8 cellular contexts compared by ENCODE assay signal in the genomic region with DNA sequence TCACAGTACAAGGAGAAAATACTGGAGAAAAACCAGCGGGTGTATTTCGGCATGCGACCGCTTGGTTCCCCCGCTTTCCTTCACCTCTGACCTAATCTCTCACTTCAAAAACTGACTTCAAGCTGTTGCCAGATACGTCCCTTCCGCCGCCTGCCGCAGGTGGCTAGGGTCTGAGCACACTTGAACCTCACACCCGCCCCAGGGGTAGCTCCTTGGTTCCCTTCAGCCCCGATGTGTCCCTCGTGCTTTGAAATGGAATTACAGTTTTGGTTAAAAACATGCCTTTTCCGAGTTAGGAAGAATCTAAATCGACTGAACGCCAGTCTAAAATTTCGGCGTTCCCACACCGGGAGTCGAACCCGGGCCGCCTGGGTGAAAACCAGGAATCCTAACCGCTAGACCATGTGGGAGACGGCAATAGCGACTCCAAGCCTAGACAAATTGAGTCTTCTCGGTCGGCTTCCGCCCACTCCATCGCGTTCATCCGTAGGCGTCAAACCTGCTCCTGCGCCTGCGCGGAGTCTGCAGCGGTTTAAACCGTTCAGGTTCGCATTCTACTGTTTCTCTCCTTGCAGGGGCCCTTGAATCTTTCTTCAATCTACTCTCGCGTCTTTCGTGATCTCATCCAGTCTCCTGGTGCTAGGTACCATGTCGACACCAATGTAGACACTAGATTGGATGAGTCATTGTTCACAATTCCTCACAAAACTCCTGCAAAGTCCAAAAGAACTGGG.
DNase-seq lines count a peak whose midpoint lies in the region; ATAC-seq and TF ChIP-seq lines count a peak whose summit lies in the region.

No MANE protein-coding gene starts in this region.

- no peak overlapping the region for H3K4me3 Mint-ChIP-seq in natural killer cell treated with Interleukin-12 subunit alpha and Interleukin-12 subunit beta and Interleukin-15 and Interleukin-18, amount 100 ng/mL, for 72 hours

- H3K9me3 Mint-ChIP-seq in natural killer cell treated with Interleukin-12 subunit alpha and Interleukin-12 subunit beta and Interleukin-15 and Interleukin-18, amount 100 ng/mL, for 72 hours = no peaks in the 10 kb centered on the region

- no peaks in the 10 kb centered on the region for H3K27me3 Mint-ChIP-seq in natural killer cell treated with Interleukin-12 subunit alpha and Interleukin-12 subunit beta and Interleukin-15 and Interleukin-18, amount 100 ng/mL, for 72 hours

- peaks cover 20% of the 10 kb centered on the region for H3K4me1 ChIP-seq in RWPE2 (ENCODE audit: insufficient read depth, poor library complexity, severe bottlenecking)

- no peaks in the 10 kb centered on the region for H3K4me1 Mint-ChIP-seq in natural killer cell treated with Interleukin-12 subunit alpha and Interleukin-12 subunit beta and Interleukin-15 and Interleukin-18, amount 100 ng/mL, for 72 hours (ENCODE audit: low read depth in 2 of 2)

- peak overlapping the region; percentile 91 for H3K27ac ChIP-seq in RWPE2 (ENCODE audit: poor library complexity, severe bottlenecking)

- peak; percentile 64 for ATAC-seq in RWPE2 (ENCODE audit: low read depth)
- ATAC-seq in natural killer cell treated with Interleukin-12 subunit alpha and Interleukin-12 subunit beta and Interleukin-15 and Interleukin-18, amount 100 ng/mL, for 72 hours = peak; percentile 90 to 91

- no peaks in the 10 kb centered on the region for H3K36me3 ChIP-seq in RWPE2 (ENCODE audit: low read depth)

- TF ChIP-seq CTCF in LNCaP clone FGC (IDR thresholded peaks at IDR 0.05; ENCODE audit: control insufficient read depth, extremely low read depth, insufficient read depth) (no peak), RWPE2 (IDR thresholded peaks at IDR 0.05; ENCODE audit: poor library complexity, severe bottlenecking) (no peak)

- H3K9me3 ChIP-seq in RWPE2 (ENCODE audit: severe bottlenecking) = no peaks in the 10 kb centered on the region

- no peaks in the 10 kb centered on the region for H3K27me3 ChIP-seq in RWPE2 (ENCODE audit: insufficient read depth, poor library complexity, severe bottlenecking)

- H3K4me3 ChIP-seq in LNCaP clone FGC (ENCODE audit: low read depth, low read length) (peak overlapping the region; percentile 41), RWPE2 (ENCODE audit: severe bottlenecking) (peak overlapping the region; percentile 39)

- no peak overlapping the region for H3K27ac Mint-ChIP-seq in natural killer cell treated with Interleukin-12 subunit alpha and Interleukin-12 subunit beta and Interleukin-15 and Interleukin-18, amount 100 ng/mL, for 72 hours

- H3K36me3 Mint-ChIP-seq in natural killer cell treated with Interleukin-12 subunit alpha and Interleukin-12 subunit beta and Interleukin-15 and Interleukin-18, amount 100 ng/mL, for 72 hours = no peaks in the 10 kb centered on the region

- DNase-seq in EH (ENCODE audit: low read depth) (peak; percentile 96), GOT3 (lab: John Stamatoyannopoulos, UW) (peak; percentile 98), LNCaP clone FGC (ENCODE audit: low read depth) (peak; percentile 51), RWPE2 (ENCODE audit: low spot score) (peak; percentile 92), fibroblast of the conjunctiva (ENCODE audit: low read depth) (peak; percentile 95)
- peak; percentile 95 for DNase-seq in activated effector memory CD4-positive, alpha-beta T cell treated with Interleukin-2 at 50 U/mL for 16 hours
- DNase-seq in natural killer cell treated with Interleukin-12 subunit alpha and Interleukin-12 subunit beta and Interleukin-15 and Interleukin-18, amount 100 ng/mL, for 72 hours (ENCODE audit: low spot score) = peak; percentile 95
- peak; percentile 94 to 98 (median 96) for DNase-seq in stimulated activated naive CD4-positive, alpha-beta T cell (lab: John Stamatoyannopoulos, UW)

Comparison
In these comparisons a context has a peak if more than half of its experiments do, and no peak if none do; other contexts are left out.
1. Peak in every context shown above with its lines: DNase-seq, ATAC-seq, H3K4me3 ChIP-seq and H3K27ac ChIP-seq.